In genomic region chr3:143718463-143718862, GRCh38 we compare ENCODE assay signal across 1 cellular context.
TF ChIP-seq lines count a peak whose summit lies in the region.

No MANE protein-coding gene starts in this region.

TF ChIP-seq in GM12878, 131 proteins besides CTCF, POLR2A, EP300 and RAD21 (continued from another document):
- TF ChIP-seq ZBTB11 (CRISPR knock-in tag; IDR thresholded peaks at IDR 0.05) = no peak
- no peak for TF ChIP-seq ZBED1 (IDR thresholded peaks at IDR 0.05; ENCODE audit: borderline replicate concordance)
- TF ChIP-seq RCOR1 (conservative IDR thresholded peaks at IDR 0.05; ENCODE audit: low read depth, low read length) = no peak
- no peak for TF ChIP-seq NBN (IDR thresholded peaks at IDR 0.05)
- no peak for TF ChIP-seq CUX1 (IDR thresholded peaks at IDR 0.05; ENCODE audit: insufficient replicate concordance, low read depth, low read length)
- TF ChIP-seq RAD51 (IDR thresholded peaks at IDR 0.05) = no peak
- TF ChIP-seq PRDM15 (CRISPR knock-in tag; IDR thresholded peaks at IDR 0.05) = no peak
- no peak for TF ChIP-seq RFX5 (IDR thresholded peaks at IDR 0.05; ENCODE audit: low read depth, low read length)
- no peak for TF ChIP-seq BHLHE40 (IDR thresholded peaks at IDR 0.05; ENCODE audit: borderline replicate concordance in 1 of 2, low read depth in 2 of 2, low read length in 1 of 2)
